ENCODE assay signal across 3 cellular contexts in genomic region chr1:223291796-223292195, GRCh38.
"Had no signal": no experiment of that assay in that cellular context is flagged by ENCODE, and none has a peak within 500 bp of the region (broad histone marks: within the 10 kb centered on the region; RNA-seq: fewer than 3 reads in every experiment).

No MANE protein-coding gene starts in this region.

- DNase-seq: GDM1, GF-D8 had no signal

- H3K4me3 ChIP-seq: GM12878 had no signal
